ENCODE assay signal across 8 cellular contexts in genomic region chr18:46335551-46336059, GRCh38.
A peak's percentile ranks its signal among the peaks of the same experiment; 100 is the strongest.
DNase-seq lines count a peak whose midpoint lies in the region; ATAC-seq and TF ChIP-seq lines count a peak whose summit lies in the region.

No MANE protein-coding gene starts in this region.

- H3K27ac Mint-ChIP-seq in GM23338 (peak overlapping the region; percentile 82; the same call in 1 of the 2 replicates), endodermal cell (no peak overlapping the region)

- H3K27ac ChIP-seq in GM23338 (ENCODE audit: low read depth): peak overlapping the region; percentile 75
- H3K27ac ChIP-seq in endodermal cell (ENCODE audit: low read depth, low read length): peak overlapping the region; percentile 91

- H3K9ac ChIP-seq in NT2/D1 (ENCODE audit: insufficient read length, low read depth) (no peak overlapping the region), endodermal cell (ENCODE audit: extremely low read depth, low read length, poor library complexity, severe bottlenecking) (no peak overlapping the region)

- peak overlapping the region; percentile 97 for H3K4me3 Mint-ChIP-seq in GM23338
- peak overlapping the region; percentile 67 for H3K4me3 Mint-ChIP-seq in endodermal cell

- H3K79me2 ChIP-seq in GM23338 (replicated peaks; ENCODE audit: insufficient read depth): peaks cover 34% of the 10 kb centered on the region

- H3K4me3 ChIP-seq in GM23338 (peak overlapping the region; percentile 87), NT2/D1 (ENCODE audit: insufficient read length, low read depth) (peak overlapping the region; percentile 40), endodermal cell (ENCODE audit: low read length) (peak overlapping the region; percentile 78), neuron (ENCODE audit: low read length) (peak overlapping the region; percentile 84)

- H3K36me3 Mint-ChIP-seq in GM23338 (ENCODE audit: low read depth) (no peaks in the 10 kb centered on the region), endodermal cell (ENCODE audit: low read depth) (no peaks in the 10 kb centered on the region)

- H3K27me3 ChIP-seq in GM23338 (ENCODE audit: insufficient read depth): peaks cover 36% of the 10 kb centered on the region
- peaks cover 42% of the 10 kb centered on the region for H3K27me3 ChIP-seq in NT2/D1 (ENCODE audit: insufficient read depth, insufficient read length)
- H3K27me3 ChIP-seq in endodermal cell (ENCODE audit: control insufficient read depth, insufficient read depth, low read length, poor library complexity, severe bottlenecking): peaks cover 32% of the 10 kb centered on the region
- H3K27me3 ChIP-seq in neuron (ENCODE audit: insufficient read depth, low read length): no peaks in the 10 kb centered on the region

- H2AFZ ChIP-seq in GM23338: no peak overlapping the region
- H2AFZ ChIP-seq in neuron (ENCODE audit: low read depth, low read length): no peak overlapping the region

- peaks cover 30% of the 10 kb centered on the region for H3K27me3 Mint-ChIP-seq in GM23338 (ENCODE audit: insufficient read depth, low read depth, poor library complexity)
- peaks cover 41% of the 10 kb centered on the region for H3K27me3 Mint-ChIP-seq in endodermal cell (ENCODE audit: insufficient read depth)

- no peaks in the 10 kb centered on the region for H4K20me1 ChIP-seq in GM23338 (replicated peaks; ENCODE audit: insufficient read depth)

- 0 to 5% methylated on average over 3 to 11 of the region's 13 CpGs for WGBS in endodermal cell (ENCODE audit: insufficient coverage in 1 of 2, insufficient read length in 1 of 2), 2 experiments

- DNase-seq in GM23338 (ENCODE audit: low spot score) (peak; percentile 88), NT2/D1 (ENCODE audit: low read depth, low spot score) (no peak), endodermal cell (peak; percentile 88), epidermal melanocyte (ENCODE audit: insufficient read length, low spot score) (no peak), islet precursor cell (no peak), foreskin melanocyte (no peak)
- DNase-seq in activated CD4-positive, alpha-beta T cell treated with anti-CD3 and anti-CD28 coated beads for 48 hours: no peak

- TF ChIP-seq CTCF in GM23338 (conservative IDR thresholded peaks at IDR 0.05; ENCODE audit: low read depth in 2 of 2) (no peak), endodermal cell (conservative IDR thresholded peaks at IDR 0.05) (no peak)

- H3K9me3 ChIP-seq in NT2/D1 (ENCODE audit: insufficient read depth, low read length) (no peaks in the 10 kb centered on the region), endodermal cell (ENCODE audit: control insufficient read depth, low read length) (no peaks in the 10 kb centered on the region), neuron (ENCODE audit: low read length) (no peaks in the 10 kb centered on the region)

- peaks cover 10% of the 10 kb centered on the region for H3F3A ChIP-seq in GM23338 (replicated peaks; ENCODE audit: low read depth)

- H3K4me1 Mint-ChIP-seq in GM23338: peaks cover 46% of the 10 kb centered on the region
- H3K4me1 Mint-ChIP-seq in endodermal cell: peaks cover 42% of the 10 kb centered on the region

- H3K4me1 ChIP-seq in GM23338 (ENCODE audit: insufficient read depth): peaks cover 43% of the 10 kb centered on the region
- peaks cover 16% of the 10 kb centered on the region for H3K4me1 ChIP-seq in NT2/D1 (ENCODE audit: insufficient read depth, insufficient read length)
- peaks cover 18% of the 10 kb centered on the region for H3K4me1 ChIP-seq in endodermal cell (ENCODE audit: control insufficient read depth, insufficient read depth, low read length)
- H3K4me1 ChIP-seq in neuron (ENCODE audit: insufficient read depth, low read length): peaks cover 64% of the 10 kb centered on the region

- no peaks in the 10 kb centered on the region for H3K36me3 ChIP-seq in GM23338 (ENCODE audit: insufficient read depth)
- no peaks in the 10 kb centered on the region for H3K36me3 ChIP-seq in NT2/D1 (ENCODE audit: insufficient read depth, insufficient read length, low read length)
- no peaks in the 10 kb centered on the region for H3K36me3 ChIP-seq in endodermal cell (ENCODE audit: control insufficient read depth, insufficient read depth, low read length)
- H3K36me3 ChIP-seq in neuron (ENCODE audit: insufficient read depth, low read length): no peaks in the 10 kb centered on the region

- H3K9me3 Mint-ChIP-seq in GM23338: no peaks in the 10 kb centered on the region
- no peaks in the 10 kb centered on the region for H3K9me3 Mint-ChIP-seq in endodermal cell

- peak; percentile 72 for ATAC-seq in GM23338

- no peaks in the 10 kb centered on the region for H3K9me2 ChIP-seq in GM23338 (ENCODE audit: insufficient read depth)

- H3K4me2 ChIP-seq in GM23338: peak overlapping the region; percentile 91

TF ChIP-seq in GM23338, 12 proteins besides CTCF, POLR2A, EP300 and RAD21 (continues in another document):
- TF ChIP-seq JUNB (IDR thresholded peaks at IDR 0.05; ENCODE audit: unreplicated experiment) (no peak), ZNF114 (CRISPR knock-in tag; IDR thresholded peaks at IDR 0.05) (no peak), NANOG (IDR thresholded peaks at IDR 0.05; ENCODE audit: borderline replicate concordance) (peak; percentile 38; the same call in 1 of the 2 replicates), POLR2AphosphoS5 (IDR thresholded peaks at IDR 0.05; ENCODE audit: low read depth) (peak; percentile 79), ETS1 (IDR thresholded peaks at IDR 0.05) (peak; percentile 54; the same call in 1 of the 2 replicates), EZH2 (IDR thresholded peaks at IDR 0.05; ENCODE audit: low read depth, unreplicated experiment) (no peak), EZH2phosphoT487 (IDR thresholded peaks at IDR 0.05; ENCODE audit: unreplicated experiment) (no peak), STAT1 (IDR thresholded peaks at IDR 0.05; ENCODE audit: unreplicated experiment) (no peak), REST (IDR thresholded peaks at IDR 0.05; ENCODE audit: unreplicated experiment) (no peak)

Comparison
In these comparisons a context has a peak if more than half of its experiments do, and no peak if none do; other contexts are left out.
1. DNase-seq: peak in GM23338 (single experiment) and endodermal cell (single experiment); none in NT2/D1 (single experiment), epidermal melanocyte (single experiment), islet precursor cell (single experiment), foreskin melanocyte (single experiment) and activated CD4-positive, alpha-beta T cell treated with anti-CD3 and anti-CD28 coated beads for 48 hours (single experiment).
2. Peak in every context shown above with its lines, with median percentiles within 50 percentile points of each other: H3K4me3 ChIP-seq.